26 cellular contexts compared by ENCODE assay signal in genomic region chr10:48452879-48453412, GRCh38.
DNase-seq lines count a peak whose midpoint lies in the region; ATAC-seq and TF ChIP-seq lines count a peak whose summit lies in the region.
"Had no signal": no experiment of that assay in that cellular context is flagged by ENCODE, and none has a peak within 500 bp of the region (broad histone marks: within the 10 kb centered on the region; RNA-seq: fewer than 3 reads in every experiment).

No MANE protein-coding gene starts in this region.

- H4K20me1 ChIP-seq in DND-41 (ENCODE audit: insufficient read depth, low read length) = 0 out of 2 replicates have a peak, but pooled peaks cover 6% of the 10 kb centered on the region

- no peaks in the 10 kb centered on the region for H3K27me3 ChIP-seq in DND-41 (ENCODE audit: insufficient read depth, low read length, poor library complexity)
- H3K27me3 ChIP-seq: body of pancreas, heart left ventricle, tibial artery had no signal

- no peaks in the 10 kb centered on the region for H3K4me1 Mint-ChIP-seq in activated T-helper 2 cell treated with anti-CD3 and anti-CD28 coated beads, Interferon-gamma antibody, Interleukin-2, Interleukin-4, amounts not matched to agents 10 μg/mL and 5 μg/mL and 100 μg/mL, durations not matched to agents 14 hours and 24 hours and 36 hours (ENCODE audit: low read depth)
- peaks cover 42% of the 10 kb centered on the region for H3K4me1 Mint-ChIP-seq in mesothelial cell of epicardium
- H3K4me1 Mint-ChIP-seq in stimulated activated naive B cell treated with anti-CD40 and anti-IgM and Interleukin-4, amounts not matched to agents 10 μg/mL and 1 μg/mL and 100 μg/mL, for 72 hours = peaks cover 9 to 17% of the 10 kb centered on the region in 2 donors

- H3K27ac ChIP-seq in DND-41 (ENCODE audit: low read length) = no peak overlapping the region
- H3K27ac ChIP-seq: body of pancreas, heart left ventricle, PC-9, tibial artery had no signal

- H3K9ac ChIP-seq in DND-41 (ENCODE audit: low read depth, low read length) = no peak overlapping the region

- H3K4me3 ChIP-seq in DND-41 (ENCODE audit: low read depth in 1 of 2, low read length in 2 of 2) = no peak overlapping the region
- H3K4me3 ChIP-seq: body of pancreas, heart left ventricle, PC-9, tibial artery had no signal

- H3K36me3 ChIP-seq in DND-41 (ENCODE audit: insufficient read depth, low read length) = no peaks in the 10 kb centered on the region

- DNase-seq in DND-41 (peak; percentile 1), mesothelial cell of epicardium (ENCODE audit: low spot score in 2 of 2, unreplicated experiment in 2 of 2) (no peak)
- DNase-seq in activated T-helper 2 cell treated with anti-CD3 and anti-CD28 coated beads, Interferon-gamma antibody, Interleukin-2, Interleukin-4, amounts not matched to agents 10 μg/mL and 5 μg/mL and 100 μg/mL, durations not matched to agents 14 hours and 24 hours and 36 hours (ENCODE audit: low spot score) = peak; percentile 2
- DNase-seq in stimulated activated naive B cell treated with anti-CD40 and anti-IgM and Interleukin-4, amounts not matched to agents 10 μg/mL and 1 μg/mL and 100 μg/mL, for 72 hours = no peak
- DNase-seq: activated CD4-positive, alpha-beta T cell treated with anti-CD3 and anti-CD28 coated beads, Interleukin-2, amount 50 U/mL, for 4 hours; activated CD4-positive, CD25-positive, alpha-beta regulatory T cell; activated naive CD4-positive, alpha-beta T cell treated with anti-CD3 and anti-CD28 coated beads for 36 hours; activated T-cell treated with anti-CD3 and anti-CD28 coated beads, Interleukin-2, amount 50 U/mL, for 72 hours; cerebellar nuclear complex; Karpas-422; NCI-H1417 treated with DMSO at 0.1 percent for 48 hours; NCI-H2029 treated with DMSO at 0.1 percent for 48 hours; NCI-H526 treated with DMSO at 0.1 percent for 48 hours; PC-9 had no signal

- ATAC-seq in DND-41 (ENCODE audit: insufficient read depth, low read depth) (no peak), GM19035 (IDR thresholded peaks at IDR 0.05; ENCODE audit: unreplicated experiment) (no peak), GM21529 (IDR thresholded peaks at IDR 0.05; ENCODE audit: unreplicated experiment) (no peak), GM21528 (IDR thresholded peaks at IDR 0.05; ENCODE audit: low FRiP score, unreplicated experiment) (no peak)
- ATAC-seq in stimulated activated naive B cell treated with anti-CD40 and anti-IgM and Interleukin-4, amounts not matched to agents 10 μg/mL and 1 μg/mL and 100 μg/mL, for 72 hours (replicated peaks) = no peak
- ATAC-seq: activated T-cell treated with anti-CD3 and anti-CD28 coated beads, Interleukin-2, amount 50 U/mL, for 72 hours; body of pancreas; esophagus mucosa; HCT116; heart left ventricle; right cardiac atrium; Right ventricle myocardium inferior; SK-N-SH treated with all-trans-retinoic acid at 6 μM for 48 hours had no signal

- H3K4me3 Mint-ChIP-seq in activated T-helper 2 cell treated with anti-CD3 and anti-CD28 coated beads, Interferon-gamma antibody, Interleukin-2, Interleukin-4, amounts not matched to agents 10 μg/mL and 5 μg/mL and 100 μg/mL, durations not matched to agents 14 hours and 24 hours and 36 hours (ENCODE audit: low read depth) = no peak overlapping the region
- H3K4me3 Mint-ChIP-seq in mesothelial cell of epicardium = no peak overlapping the region
- H3K4me3 Mint-ChIP-seq in stimulated activated naive B cell treated with anti-CD40 and anti-IgM and Interleukin-4, amounts not matched to agents 10 μg/mL and 1 μg/mL and 100 μg/mL, for 72 hours = no peak overlapping the region
- H3K4me3 Mint-ChIP-seq: activated naive CD4-positive, alpha-beta T cell treated with anti-CD3 and anti-CD28 coated beads for 36 hours; activated T-cell treated with anti-CD3 and anti-CD28 coated beads, Interleukin-2, amount 50 U/mL, for 72 hours; T-helper 1 cell treated with Interleukin-12 subunit alpha and Interleukin-12 subunit beta and Interleukin-4 antibody, amounts not matched to agents 30 μg/mL and 1 μg/mL, for 36 hours had no signal

- no peaks in the 10 kb centered on the region for H3K9me3 ChIP-seq in DND-41 (ENCODE audit: insufficient read depth, low read length, severe bottlenecking)
- H3K9me3 ChIP-seq: body of pancreas, heart left ventricle, tibial artery had no signal

- H3K4me1 ChIP-seq in DND-41 (ENCODE audit: insufficient read depth, low read length) = no peaks in the 10 kb centered on the region
- H3K4me1 ChIP-seq: tibial artery had no signal

- no peaks in the 10 kb centered on the region for H3K27me3 Mint-ChIP-seq in activated T-helper 2 cell treated with anti-CD3 and anti-CD28 coated beads, Interferon-gamma antibody, Interleukin-2, Interleukin-4, amounts not matched to agents 10 μg/mL and 5 μg/mL and 100 μg/mL, durations not matched to agents 14 hours and 24 hours and 36 hours (ENCODE audit: low read depth)
- no peaks in the 10 kb centered on the region for H3K27me3 Mint-ChIP-seq in mesothelial cell of epicardium (ENCODE audit: low read depth)
- H3K27me3 Mint-ChIP-seq in stimulated activated naive B cell treated with anti-CD40 and anti-IgM and Interleukin-4, amounts not matched to agents 10 μg/mL and 1 μg/mL and 100 μg/mL, for 72 hours = peaks cover under 1 to 15% of the 10 kb centered on the region in 2 donors

- no peak overlapping the region for H3K27ac Mint-ChIP-seq in activated T-helper 2 cell treated with anti-CD3 and anti-CD28 coated beads, Interferon-gamma antibody, Interleukin-2, Interleukin-4, amounts not matched to agents 10 μg/mL and 5 μg/mL and 100 μg/mL, durations not matched to agents 14 hours and 24 hours and 36 hours
- H3K27ac Mint-ChIP-seq in mesothelial cell of epicardium = peak overlapping the region; percentile 33
- peak overlapping the region; percentile 26 for H3K27ac Mint-ChIP-seq in stimulated activated naive B cell treated with anti-CD40 and anti-IgM and Interleukin-4, amounts not matched to agents 10 μg/mL and 1 μg/mL and 100 μg/mL, for 72 hours
- H3K27ac Mint-ChIP-seq: activated naive CD4-positive, alpha-beta T cell treated with anti-CD3 and anti-CD28 coated beads for 36 hours; activated T-cell treated with anti-CD3 and anti-CD28 coated beads, Interleukin-2, amount 50 U/mL, for 72 hours; T-helper 1 cell treated with Interleukin-12 subunit alpha and Interleukin-12 subunit beta and Interleukin-4 antibody, amounts not matched to agents 30 μg/mL and 1 μg/mL, for 36 hours had no signal

- no peak for TF ChIP-seq CTCF in DND-41 (IDR thresholded peaks at IDR 0.05; ENCODE audit: borderline replicate concordance, extremely low read depth, low read length, poor library complexity, severe bottlenecking)
- TF ChIP-seq CTCF in mesothelial cell of epicardium (IDR thresholded peaks at IDR 0.05; ENCODE audit: unreplicated experiment) = no peak

- no peaks in the 10 kb centered on the region for H3K79me2 ChIP-seq in DND-41 (ENCODE audit: insufficient read depth, low read length)

- intact Hi-C loops in activated T-helper 2 cell treated with anti-CD3 and anti-CD28 coated beads, Interferon-gamma antibody, Interleukin-2, Interleukin-4, amounts not matched to agents 10 μg/mL and 5 μg/mL and 100 μg/mL, durations not matched to agents 14 hours and 24 hours and 36 hours (cut with micrococcal nuclease) = no loop called here

- no peak overlapping the region for H3K4me2 ChIP-seq in DND-41 (ENCODE audit: insufficient read depth, low read length)
- H3K4me2 ChIP-seq: PC-9 had no signal

- H3K36me3 Mint-ChIP-seq in activated T-helper 2 cell treated with anti-CD3 and anti-CD28 coated beads, Interferon-gamma antibody, Interleukin-2, Interleukin-4, amounts not matched to agents 10 μg/mL and 5 μg/mL and 100 μg/mL, durations not matched to agents 14 hours and 24 hours and 36 hours (ENCODE audit: low read depth) = no peaks in the 10 kb centered on the region
- no peaks in the 10 kb centered on the region for H3K36me3 Mint-ChIP-seq in mesothelial cell of epicardium
- peaks cover 6 to 24% of the 10 kb centered on the region in 2 donors for H3K36me3 Mint-ChIP-seq in stimulated activated naive B cell treated with anti-CD40 and anti-IgM and Interleukin-4, amounts not matched to agents 10 μg/mL and 1 μg/mL and 100 μg/mL, for 72 hours

- H3K9me3 Mint-ChIP-seq in activated T-helper 2 cell treated with anti-CD3 and anti-CD28 coated beads, Interferon-gamma antibody, Interleukin-2, Interleukin-4, amounts not matched to agents 10 μg/mL and 5 μg/mL and 100 μg/mL, durations not matched to agents 14 hours and 24 hours and 36 hours = no peaks in the 10 kb centered on the region
- no peaks in the 10 kb centered on the region for H3K9me3 Mint-ChIP-seq in mesothelial cell of epicardium
- no peaks in the 10 kb centered on the region for H3K9me3 Mint-ChIP-seq in stimulated activated naive B cell treated with anti-CD40 and anti-IgM and Interleukin-4, amounts not matched to agents 10 μg/mL and 1 μg/mL and 100 μg/mL, for 72 hours
- H3K9me3 Mint-ChIP-seq: activated naive CD4-positive, alpha-beta T cell treated with anti-CD3 and anti-CD28 coated beads for 36 hours; activated T-cell treated with anti-CD3 and anti-CD28 coated beads, Interleukin-2, amount 50 U/mL, for 72 hours; T-helper 1 cell treated with Interleukin-12 subunit alpha and Interleukin-12 subunit beta and Interleukin-4 antibody, amounts not matched to agents 30 μg/mL and 1 μg/mL, for 36 hours had no signal

- no peak overlapping the region for H2AFZ ChIP-seq in DND-41 (ENCODE audit: low read depth, low read length)
- H2AFZ ChIP-seq: PC-9 had no signal

Comparison
In these comparisons a context has a peak if more than half of its experiments do, and no peak if none do; other contexts are left out.
1. DNase-seq: peak in DND-41 (single experiment) and activated T-helper 2 cell treated with anti-CD3 and anti-CD28 coated beads, Interferon-gamma antibody, Interleukin-2, Interleukin-4, amounts not matched to agents 10 μg/mL and 5 μg/mL and 100 μg/mL, durations not matched to agents 14 hours and 24 hours and 36 hours (single experiment); none in mesothelial cell of epicardium (0 of 2) and stimulated activated naive B cell treated with anti-CD40 and anti-IgM and Interleukin-4, amounts not matched to agents 10 μg/mL and 1 μg/mL and 100 μg/mL, for 72 hours (single experiment).